9 cellular contexts compared by ENCODE assay signal in the genomic region with DNA sequence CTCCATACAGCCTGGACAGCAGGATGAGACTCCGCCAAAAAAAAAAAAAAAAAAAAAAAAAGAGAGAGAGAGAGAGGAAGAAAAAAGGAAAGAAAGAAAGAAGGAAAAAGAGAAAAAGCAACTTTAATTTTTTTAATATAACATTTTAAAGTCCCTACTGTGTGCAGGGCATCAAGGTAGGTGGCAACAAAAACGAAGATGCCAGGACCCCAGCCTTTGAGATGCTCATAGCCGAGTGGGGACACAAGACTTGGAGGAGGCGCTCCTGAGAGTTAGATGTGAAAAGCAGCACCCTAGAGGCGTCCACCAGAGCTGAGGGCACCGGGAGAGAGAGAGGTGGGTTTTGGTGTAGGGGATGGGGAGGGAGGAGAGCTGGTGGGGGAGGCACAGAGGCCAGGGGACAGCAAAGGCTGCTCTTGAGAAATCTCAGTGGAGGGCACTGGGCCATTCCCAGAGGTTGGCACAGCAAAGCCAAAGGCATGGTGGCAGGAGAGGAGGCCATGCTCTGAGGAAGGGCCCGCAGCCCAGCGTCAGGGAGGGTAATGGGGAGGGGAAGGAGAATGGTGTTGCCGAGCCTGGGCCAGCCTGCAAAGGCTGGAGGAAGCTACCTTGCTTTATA.
DNase-seq lines count a peak whose midpoint lies in the region; ATAC-seq, FAIRE-seq and TF ChIP-seq lines count a peak whose summit lies in the region.
"Had no signal": no experiment of that assay in that cellular context is flagged by ENCODE, and none has a peak within 500 bp of the region (broad histone marks: within the 10 kb centered on the region; RNA-seq: fewer than 3 reads in every experiment).

No MANE protein-coding gene starts in this region.

- peaks cover 85% of the 10 kb centered on the region for H3K4me1 Mint-ChIP-seq in HFFc6 (ENCODE audit: low read depth)

- TF ChIP-seq EP300 in A549 (IDR thresholded peaks at IDR 0.05), result no peak

- ATAC-seq in A549, result no peak

- no peaks in the 10 kb centered on the region for H3K36me3 ChIP-seq in duodenal mucosa (ENCODE audit: control insufficient read depth in 1 of 2, insufficient read depth in 2 of 2, low read length in 2 of 2)
- H3K36me3 ChIP-seq in neuronal stem cell (replicated peaks in 1 of 2; ENCODE audit: control insufficient read depth in 2 of 2, insufficient read depth in 2 of 2, low read length in 2 of 2), result no peaks in the 10 kb centered on the region

- H4K91ac ChIP-seq in neuronal stem cell (ENCODE audit: low read depth, low read length, poor library complexity), result no peak overlapping the region

- H3K9me3 ChIP-seq in A549 (no peaks in the 10 kb centered on the region), duodenal mucosa (ENCODE audit: control insufficient read depth in 1 of 2, low read length in 2 of 2) (no peaks in the 10 kb centered on the region), neuronal stem cell (replicated peaks in 1 of 2; ENCODE audit: control insufficient read depth in 2 of 2, insufficient read depth in 1 of 2, low read depth in 1 of 2, low read length in 2 of 2) (no peaks in the 10 kb centered on the region)

- H3K4me2 ChIP-seq in A549 (peak overlapping the region; percentile 75; the same call in 2 of the 3 replicates), neuronal stem cell (ENCODE audit: insufficient read depth, low read length, poor library complexity, severe bottlenecking) (no peak overlapping the region)

- H3K27ac ChIP-seq in A549, result peak overlapping the region; percentile 99 to 100
- H3K27ac ChIP-seq in duodenal mucosa (ENCODE audit: low read depth, low read length), result peak overlapping the region; percentile 58
- no peak overlapping the region for H3K27ac ChIP-seq in neuronal stem cell (replicated peaks; ENCODE audit: low read length)

- WGBS in A549 (ENCODE audit: missing lambda C conversion rate), result 57% methylated on average over 9 of the region's 9 CpGs
- no CpG with 5 or more reads among the region's 9 CpGs for WGBS in neuronal stem cell (ENCODE audit: extremely low coverage in 2 of 2, insufficient read length in 2 of 2, insufficient replicate concordance in 1 of 2), 2 donors

- H3K27me3 Mint-ChIP-seq in HFFc6 (ENCODE audit: insufficient read depth), result peaks cover 7% of the 10 kb centered on the region

- TF ChIP-seq RAD21 in A549 (conservative IDR thresholded peaks at IDR 0.05 in 1 of 2, IDR thresholded peaks at IDR 0.05 in 1 of 2), result no peak

- H3K27me3 ChIP-seq in duodenal mucosa (ENCODE audit: control insufficient read depth in 1 of 2, insufficient read depth in 2 of 2, low read length in 2 of 2) (no peaks in the 10 kb centered on the region), neuronal stem cell (ENCODE audit: control insufficient read depth in 3 of 3, insufficient read depth in 3 of 3, low read depth in 1 of 3, low read length in 3 of 3) (peaks cover 0 to 13% (median 0%) of the 10 kb centered on the region in 3 experiments)

- no peak overlapping the region for H4K8ac ChIP-seq in neuronal stem cell (ENCODE audit: low read depth, low read length)

- TF ChIP-seq CTCF in A549 (IDR thresholded peaks at IDR 0.05), result no peak
- TF ChIP-seq CTCF in HFFc6 (IDR thresholded peaks at IDR 0.05), result no peak

- H3K14ac ChIP-seq in neuronal stem cell (ENCODE audit: low read length), result no peak overlapping the region

- H3K79me1 ChIP-seq in neuronal stem cell (ENCODE audit: low read depth, low read length), result no peaks in the 10 kb centered on the region

- H3K4me3 ChIP-seq in A549 (no peak overlapping the region), duodenal mucosa (ENCODE audit: low read depth in 1 of 2, low read length in 2 of 2) (no peak overlapping the region), neuronal stem cell (ENCODE audit: low read length in 2 of 2) (no peak overlapping the region)

- DNase-seq in A549 (ENCODE audit: low read depth in 1 of 2, low spot score in 1 of 2) (peak in 1 of 2 experiments; percentile 49), HFFc6 (no peak), neuronal stem cell (ENCODE audit: low spot score) (no peak), DMS79 treated with DMSO at 0.1 percent for 48 hours (lab: John Stamatoyannopoulos, UW) (no peak), superior temporal gyrus (ENCODE audit: extremely low spot score) (no peak), activated gamma-delta T cell treated with Interleukin-2 at 50 U/mL for 16 hours (no peak), KG1 (lab: John Stamatoyannopoulos, UW) (no peak)
- DNase-seq: NCI-H510A had no signal

- H3K4me1 ChIP-seq in A549 (peaks cover 90% of the 10 kb centered on the region), duodenal mucosa (ENCODE audit: control insufficient read depth in 1 of 2, insufficient read depth in 2 of 2, low read length in 2 of 2) (peaks cover 52 to 54% of the 10 kb centered on the region in 2 donors), neuronal stem cell (ENCODE audit: control insufficient read depth in 2 of 2, insufficient read depth in 1 of 2, low read depth in 1 of 2, low read length in 2 of 2) (peaks cover 35 to 66% of the 10 kb centered on the region in 2 donors)

- H3K27ac Mint-ChIP-seq in HFFc6, result peak overlapping the region; percentile 99

- H2BK120ac ChIP-seq in neuronal stem cell (ENCODE audit: low read depth, low read length), result no peak overlapping the region

- POLR2A ChIA-PET in A549 (lab: Yijun Ruan, JAX), result interaction anchor here (0.6 to 6.1 kb wide), 5 partner anchors 10 to 310 kb away, joined by 3 to 171 read pairs (median 11); a partner anchor contains a TSS

- peak overlapping the region; percentile 52 for H3K18ac ChIP-seq in neuronal stem cell (ENCODE audit: low read length)

- H2BK12ac ChIP-seq in neuronal stem cell (ENCODE audit: low read length), result no peak overlapping the region

- no peak overlapping the region for H2BK5ac ChIP-seq in neuronal stem cell (ENCODE audit: low read length)

- CTCF ChIA-PET in A549 (lab: Yijun Ruan, JAX), result interaction anchor here (0.6 to 9.3 kb wide), 13 partner anchors 10 to 357 kb away, joined by 3 to 63 read pairs (median 4); no protein-coding TSS in a partner anchor

- H3K4ac ChIP-seq in neuronal stem cell (ENCODE audit: low read length), result no peak overlapping the region

- peak overlapping the region; percentile 90 for H2BK15ac ChIP-seq in neuronal stem cell (ENCODE audit: low read length)

- FAIRE-seq in A549 (lab: Jason Lieb, UNC), result no peak

- H3K4me3 Mint-ChIP-seq in HFFc6, result no peak overlapping the region

- H2AFZ ChIP-seq in neuronal stem cell (ENCODE audit: low read length), result no peak overlapping the region

- TF ChIP-seq POLR2A in A549 (IDR thresholded peaks at IDR 0.05; ENCODE audit: low read length), result no peak

- H3K9me3 Mint-ChIP-seq in HFFc6, result no peaks in the 10 kb centered on the region

- H2AK5ac ChIP-seq in neuronal stem cell (ENCODE audit: low read depth, low read length), result peak overlapping the region; percentile 68

- H3K36me3 Mint-ChIP-seq in HFFc6 (ENCODE audit: low read depth), result no peaks in the 10 kb centered on the region

- H3K23ac ChIP-seq in neuronal stem cell (ENCODE audit: low read depth, low read length, poor library complexity), result no peak overlapping the region

- H3K9ac ChIP-seq in duodenal mucosa (ENCODE audit: low read depth in 1 of 2, low read length in 2 of 2) (no peak overlapping the region), neuronal stem cell (ENCODE audit: low read depth, low read length, poor library complexity) (no peak overlapping the region)

TF ChIP-seq in A549, 52 proteins besides CTCF, POLR2A, EP300 and RAD21:
- no peak for TF ChIP-seq KDM5A (IDR thresholded peaks at IDR 0.05)
- 0 out of 2 replicates have a peak, but pooled peaks have one; percentile 51 for TF ChIP-seq HOXB13 (CRISPR knock-in tag; IDR thresholded peaks at IDR 0.05; ENCODE audit: low read depth)
- TF ChIP-seq RFX5 (IDR thresholded peaks at IDR 0.05), result no peak
- peak; percentile 10; the same call in 1 of the 2 replicates for TF ChIP-seq HOXB5 (CRISPR knock-in tag; IDR thresholded peaks at IDR 0.05)
- TF ChIP-seq RARB (CRISPR knock-in tag; IDR thresholded peaks at IDR 0.05), result no peak
- no peak for TF ChIP-seq NPAS2 (CRISPR knock-in tag; IDR thresholded peaks at IDR 0.05; ENCODE audit: borderline replicate concordance)
- TF ChIP-seq, protein P1, sequence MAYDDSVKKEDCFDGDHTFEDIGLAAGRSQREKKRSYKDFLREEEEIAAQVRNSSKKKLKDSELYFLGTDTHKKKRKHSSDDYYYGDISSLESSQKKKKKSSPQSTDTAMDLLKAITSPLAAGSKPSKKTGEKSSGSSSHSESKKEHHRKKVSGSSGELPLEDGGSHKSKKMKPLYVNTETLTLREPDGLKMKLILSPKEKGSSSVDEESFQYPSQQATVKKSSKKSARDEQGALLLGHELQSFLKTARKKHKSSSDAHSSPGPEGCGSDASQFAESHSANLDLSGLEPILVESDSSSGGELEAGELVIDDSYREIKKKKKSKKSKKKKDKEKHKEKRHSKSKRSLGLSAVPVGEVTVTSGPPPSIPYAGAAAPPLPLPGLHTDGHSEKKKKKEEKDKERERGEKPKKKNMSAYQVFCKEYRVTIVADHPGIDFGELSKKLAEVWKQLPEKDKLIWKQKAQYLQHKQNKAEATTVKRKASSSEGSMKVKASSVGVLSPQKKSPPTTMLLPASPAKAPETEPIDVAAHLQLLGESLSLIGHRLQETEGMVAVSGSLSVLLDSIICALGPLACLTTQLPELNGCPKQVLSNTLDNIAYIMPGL (CRISPR knock-in tag; IDR thresholded peaks at IDR 0.05; ENCODE audit: borderline replicate concordance), result no peak
- no peak for TF ChIP-seq MAFK (IDR thresholded peaks at IDR 0.05; ENCODE audit: partially characterized antibody)
- TF ChIP-seq, protein P2, sequence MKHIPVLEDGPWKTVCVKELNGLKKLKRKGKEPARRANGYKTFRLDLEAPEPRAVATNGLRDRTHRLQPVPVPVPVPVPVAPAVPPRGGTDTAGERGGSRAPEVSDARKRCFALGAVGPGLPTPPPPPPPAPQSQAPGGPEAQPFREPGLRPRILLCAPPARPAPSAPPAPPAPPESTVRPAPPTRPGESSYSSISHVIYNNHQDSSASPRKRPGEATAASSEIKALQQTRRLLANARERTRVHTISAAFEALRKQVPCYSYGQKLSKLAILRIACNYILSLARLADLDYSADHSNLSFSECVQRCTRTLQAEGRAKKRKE (CRISPR knock-in tag; IDR thresholded peaks at IDR 0.05; ENCODE audit: low read depth), result no peak
- TF ChIP-seq, protein P3, sequence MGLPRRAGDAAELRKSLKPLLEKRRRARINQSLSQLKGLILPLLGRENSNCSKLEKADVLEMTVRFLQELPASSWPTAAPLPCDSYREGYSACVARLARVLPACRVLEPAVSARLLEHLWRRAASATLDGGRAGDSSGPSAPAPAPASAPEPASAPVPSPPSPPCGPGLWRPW (IDR thresholded peaks at IDR 0.05), result no peak
